In genomic region chr20:7601431-7601830, GRCh38 we compare ENCODE assay signal across 20 cellular contexts.
"Had no signal": no experiment of that assay in that cellular context is flagged by ENCODE, and none has a peak within 500 bp of the region (broad histone marks: within the 10 kb centered on the region; RNA-seq: fewer than 3 reads in every experiment).

No MANE protein-coding gene starts in this region.

- H3K4me1 ChIP-seq: adrenal gland, Peyer's patch had no signal

- DNase-seq: activated CD4-positive, alpha-beta T cell treated with anti-CD3 and anti-CD28 coated beads for 48 hours; activated CD4-positive, alpha-beta T cell treated with anti-CD3 and anti-CD28 coated beads, Interleukin-2, amount 50 U/mL, for 4 hours; activated CD4-positive, CD25-positive, alpha-beta regulatory T cell treated with anti-CD3 and anti-CD28 coated beads, Interleukin-2, amount 50 U/mL, for 72 hours; activated CD8-positive, alpha-beta memory T cell treated with anti-CD3 and anti-CD28 coated beads, Interleukin-2, amount 50 U/mL, for 48 hours; activated CD8-positive, alpha-beta T cell treated with anti-CD3 and anti-CD28 coated beads, Interleukin-2, amount 10 ng/mL, durations not matched to agents 7 days and 5 days; activated naive CD4-positive, alpha-beta T cell treated with anti-CD3 and anti-CD28 coated beads, Interleukin-2, amount 50 U/mL, for 16 hours; activated naive CD8-positive, alpha-beta T cell treated with anti-CD3 and anti-CD28 coated beads, Interleukin-2, amount 10 ng/mL, durations not matched to agents 7 days and 5 days; activated T-cell treated with anti-CD3 and anti-CD28 coated beads, Interleukin-2, amount 50 U/mL, for 1 hour; adrenal gland; anterior cingulate cortex; MM.1S; NCI-H1417; NCI-H1930; NCI-H345; NCI-H510A; NCI-H526 treated with DMSO at 0.1 percent for 48 hours; NK-92 treated with Interleukin-12 subunit alpha and Interleukin-12 subunit beta, amount 100 ng/mL, for 24 hours; Peyer's patch; SHP77 treated with DMSO at 0.1 percent for 48 hours had no signal

- ATAC-seq: activated CD8-positive, alpha-beta T cell treated with anti-CD3 and anti-CD28 coated beads, Interleukin-2, amount 10 ng/mL, durations not matched to agents 7 days and 5 days had no signal

- H3K9me3 ChIP-seq: Peyer's patch had no signal

- H3K36me3 Mint-ChIP-seq: activated naive CD8-positive, alpha-beta T cell treated with anti-CD3 and anti-CD28 coated beads, Interleukin-2, amount 10 ng/mL, durations not matched to agents 7 days and 5 days had no signal

- H3K27me3 ChIP-seq: adrenal gland, Peyer's patch had no signal

- H3K27me3 Mint-ChIP-seq: activated naive CD8-positive, alpha-beta T cell treated with anti-CD3 and anti-CD28 coated beads, Interleukin-2, amount 10 ng/mL, durations not matched to agents 7 days and 5 days had no signal

- H3K27ac Mint-ChIP-seq: activated CD8-positive, alpha-beta T cell treated with anti-CD3 and anti-CD28 coated beads, Interleukin-2, amount 10 ng/mL, durations not matched to agents 7 days and 5 days; activated naive CD8-positive, alpha-beta T cell treated with anti-CD3 and anti-CD28 coated beads, Interleukin-2, amount 10 ng/mL, durations not matched to agents 7 days and 5 days; T-helper 1 cell treated with Interleukin-12 subunit alpha and Interleukin-12 subunit beta and Interleukin-4 antibody, amounts not matched to agents 30 μg/mL and 1 μg/mL, for 36 hours had no signal

- H3K27ac ChIP-seq: adrenal gland, Peyer's patch had no signal

- H3K36me3 ChIP-seq: adrenal gland, Peyer's patch had no signal

- H3K4me3 ChIP-seq: adrenal gland, Peyer's patch had no signal

- H3K4me3 Mint-ChIP-seq: activated CD8-positive, alpha-beta T cell treated with anti-CD3 and anti-CD28 coated beads, Interleukin-2, amount 10 ng/mL, durations not matched to agents 7 days and 5 days; activated naive CD8-positive, alpha-beta T cell treated with anti-CD3 and anti-CD28 coated beads, Interleukin-2, amount 10 ng/mL, durations not matched to agents 7 days and 5 days; T-helper 1 cell treated with Interleukin-12 subunit alpha and Interleukin-12 subunit beta and Interleukin-4 antibody, amounts not matched to agents 30 μg/mL and 1 μg/mL, for 36 hours had no signal

- H3K4me1 Mint-ChIP-seq: activated naive CD8-positive, alpha-beta T cell treated with anti-CD3 and anti-CD28 coated beads, Interleukin-2, amount 10 ng/mL, durations not matched to agents 7 days and 5 days had no signal
